In the genomic region with DNA sequence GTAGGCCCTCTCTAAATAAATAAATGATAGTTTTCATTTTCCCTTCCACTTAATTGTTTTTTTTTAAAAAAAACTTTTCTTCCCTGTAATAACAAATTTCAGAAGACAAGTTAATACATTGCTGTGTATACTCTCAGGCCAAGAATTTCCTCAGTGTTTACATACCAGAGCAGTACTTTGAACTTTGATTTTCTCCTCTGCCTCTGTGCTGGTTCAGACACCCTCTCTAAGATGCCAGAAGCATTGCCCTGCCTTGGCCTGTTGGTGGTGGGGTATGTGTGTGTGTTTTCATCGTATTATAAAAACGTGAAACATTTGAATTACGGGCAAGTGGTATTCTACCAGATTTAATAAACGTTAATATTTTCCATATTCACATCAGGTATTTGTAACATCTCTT, we compare ENCODE assay signal across 9 cellular contexts.
DNase-seq lines count a peak whose midpoint lies in the region; ATAC-seq and TF ChIP-seq lines count a peak whose summit lies in the region.
"Had no signal": no experiment of that assay in that cellular context is flagged by ENCODE, and none has a peak within 500 bp of the region (broad histone marks: within the 10 kb centered on the region; RNA-seq: fewer than 3 reads in every experiment).

No MANE protein-coding gene starts in this region.

- H3K36me3 ChIP-seq in gastrocnemius medialis = no peaks in the 10 kb centered on the region
- H3K36me3 ChIP-seq in neuronal stem cell (replicated peaks in 1 of 2; ENCODE audit: control insufficient read depth in 2 of 2, insufficient read depth in 2 of 2, low read length in 2 of 2) = no peaks in the 10 kb centered on the region

- no peak overlapping the region for H2AK5ac ChIP-seq in neuronal stem cell (ENCODE audit: low read depth, low read length)

- no peak overlapping the region for H4K91ac ChIP-seq in neuronal stem cell (ENCODE audit: low read depth, low read length, poor library complexity)

- TF ChIP-seq POLR2A in gastrocnemius medialis (IDR thresholded peaks at IDR 0.05) = no peak

- no CpG with 5 or more reads among the region's 4 CpGs for WGBS in neuronal stem cell (ENCODE audit: extremely low coverage in 2 of 2, insufficient read length in 2 of 2, insufficient replicate concordance in 1 of 2), 2 donors

- no peak overlapping the region for H3K9ac ChIP-seq in neuronal stem cell (ENCODE audit: low read depth, low read length, poor library complexity)

- no peak overlapping the region for H2AFZ ChIP-seq in neuronal stem cell (ENCODE audit: low read length)

- in situ Hi-C loops in gastrocnemius medialis (cut with MboI; ENCODE audit: low sequenced_read_pairs in 4 of 4) = loop anchor here in 1 of 4 donors (25.0 kb wide), 1 partner anchor 102 kb away; no protein-coding TSS in a partner anchor

- H3K4me1 ChIP-seq in gastrocnemius medialis (peaks cover 95 to 100% of the 10 kb centered on the region in 2 donors), neuronal stem cell (ENCODE audit: control insufficient read depth in 2 of 2, insufficient read depth in 1 of 2, low read depth in 1 of 2, low read length in 2 of 2) (peaks cover 43 to 44% of the 10 kb centered on the region in 2 donors)

- intact Hi-C loops in gastrocnemius medialis (cut with DNase I; ENCODE audit: low total_unique reads) = no loop called here

- H2BK15ac ChIP-seq in neuronal stem cell (ENCODE audit: low read length) = no peak overlapping the region

- H3K79me1 ChIP-seq in neuronal stem cell (ENCODE audit: low read depth, low read length) = peaks cover 1% of the 10 kb centered on the region

- peak; percentile 45 for DNase-seq in EL
- peak; percentile 54 to 75 for DNase-seq in foreskin fibroblast
- DNase-seq in gastrocnemius medialis = no peak
- DNase-seq in KG1 (lab: John Stamatoyannopoulos, UW) = no peak
- DNase-seq in neuronal stem cell (ENCODE audit: low spot score) = no peak
- DNase-seq: islet precursor cell had no signal

- ATAC-seq in gastrocnemius medialis = no peak
- ATAC-seq in GM18870 (IDR thresholded peaks at IDR 0.05; ENCODE audit: unreplicated experiment) = no peak
- ATAC-seq in HG03025 (IDR thresholded peaks at IDR 0.05; ENCODE audit: low FRiP score, unreplicated experiment) = no peak

- H2BK120ac ChIP-seq in neuronal stem cell (ENCODE audit: low read depth, low read length) = no peak overlapping the region

- H3K9me3 ChIP-seq in gastrocnemius medialis (no peaks in the 10 kb centered on the region), neuronal stem cell (replicated peaks in 1 of 2; ENCODE audit: control insufficient read depth in 2 of 2, insufficient read depth in 1 of 2, low read depth in 1 of 2, low read length in 2 of 2) (no peaks in the 10 kb centered on the region)

- H2BK5ac ChIP-seq in neuronal stem cell (ENCODE audit: low read length) = no peak overlapping the region

- H3K27me3 ChIP-seq in gastrocnemius medialis (no peaks in the 10 kb centered on the region), neuronal stem cell (ENCODE audit: control insufficient read depth in 3 of 3, insufficient read depth in 3 of 3, low read depth in 1 of 3, low read length in 3 of 3) (no peaks in the 10 kb centered on the region)

- H3K23ac ChIP-seq in neuronal stem cell (ENCODE audit: low read depth, low read length, poor library complexity) = no peak overlapping the region

- H3K27ac ChIP-seq in VCaP (peak overlapping the region; percentile 36; the same call in 1 of the 2 replicates), gastrocnemius medialis (peak overlapping the region; percentile 72 to 92 (median 78)), neuronal stem cell (replicated peaks; ENCODE audit: low read length) (no peak overlapping the region)

- H3K18ac ChIP-seq in neuronal stem cell (ENCODE audit: low read length) = no peak overlapping the region

- H3K4me3 ChIP-seq in foreskin fibroblast (ENCODE audit: low read depth in 1 of 2, low read length in 2 of 2) (no peak overlapping the region), gastrocnemius medialis (no peak overlapping the region), neuronal stem cell (ENCODE audit: low read length in 2 of 2) (no peak overlapping the region)

- TF ChIP-seq CTCF in VCaP (conservative IDR thresholded peaks at IDR 0.05) = no peak; the same call in 1 of the 2 replicates
- TF ChIP-seq CTCF in foreskin fibroblast (IDR thresholded peaks at IDR 0.05; ENCODE audit: low read depth, low read length) = peak; percentile 9
- no peak for TF ChIP-seq CTCF in gastrocnemius medialis (IDR thresholded peaks at IDR 0.05 in 4 of 5, conservative IDR thresholded peaks at IDR 0.05 in 1 of 5)

- no peak overlapping the region for H4K8ac ChIP-seq in neuronal stem cell (ENCODE audit: low read depth, low read length)

- H3K14ac ChIP-seq in neuronal stem cell (ENCODE audit: low read length) = no peak overlapping the region

- H2BK12ac ChIP-seq in neuronal stem cell (ENCODE audit: low read length) = no peak overlapping the region

- no peak overlapping the region for H3K4ac ChIP-seq in neuronal stem cell (ENCODE audit: low read length)

- H3K4me2 ChIP-seq in neuronal stem cell (ENCODE audit: insufficient read depth, low read length, poor library complexity, severe bottlenecking) = no peak overlapping the region

Comparison
In these comparisons a context has a peak if more than half of its experiments do, and no peak if none do; other contexts are left out.
1. DNase-seq: peak in EL (single experiment) and foreskin fibroblast (2 of 2); none in gastrocnemius medialis (0 of 2), KG1 (single experiment) and neuronal stem cell (single experiment).